In genomic region chr5:43039468-43040286, GRCh38 we compare ENCODE assay signal across 8 cellular contexts. TPM values are rescaled to one million over a fixed set of nuclear protein-coding genes. Genes with fewer than 3 reads are reported as not detected.
DNase-seq lines count a peak whose midpoint lies in the region; ATAC-seq, FAIRE-seq and TF ChIP-seq lines count a peak whose summit lies in the region.

No MANE protein-coding gene starts in this region.

- TF ChIP-seq CTCF in AG10803 (conservative IDR thresholded peaks at IDR 0.05; ENCODE audit: low read length) (peak; percentile 30; the same call in 1 of the 2 replicates), brain microvascular endothelial cell (IDR thresholded peaks at IDR 0.05; ENCODE audit: low read depth, low read length, missing control alignments) (peak; percentile 44), kidney (IDR thresholded peaks at IDR 0.05; ENCODE audit: borderline replicate concordance, extremely low read depth, insufficient read depth) (no peak)

- H3K27ac ChIP-seq in brain microvascular endothelial cell (peak overlapping the region; percentile 95), kidney (ENCODE audit: low read depth in 2 of 2, low read length in 2 of 2) (peak overlapping the region; percentile 11 to 52)

- in situ Hi-C loops in brain microvascular endothelial cell (cut with HindIII; ENCODE audit: low pct_ligation_motif_present, low sequenced_read_pairs), result no loop called here

- peak; percentile 10 for ATAC-seq in GM19395 (IDR thresholded peaks at IDR 0.05; ENCODE audit: unreplicated experiment)

- H3K27me3 ChIP-seq in brain microvascular endothelial cell (replicated peaks), result no peaks in the 10 kb centered on the region

- H3K9ac ChIP-seq in kidney (ENCODE audit: low read length in 2 of 2), result no peak overlapping the region

- DNase-seq in AG10803 (ENCODE audit: low read depth) (peak; percentile 87), NCI-H1436 treated with DMSO at 0.1 percent for 48 hours (lab: John Stamatoyannopoulos, UW) (peak; percentile 14), T1000 (lab: John Stamatoyannopoulos, UW) (peak; percentile 66), brain microvascular endothelial cell (peak; percentile 63), kidney (peak; percentile 81), occipital lobe (lab: John Stamatoyannopoulos, UW) (no peak)
- peak; percentile 71 to 72 for DNase-seq in stimulated activated CD4-positive, alpha-beta T cell treated with anti-CD3 and anti-CD28 coated beads, Interleukin-2, amount 100 ng/mL, for 24 hours

- H3K4me3 ChIP-seq in AG10803 (ENCODE audit: low read length) (peak overlapping the region; percentile 82), brain microvascular endothelial cell (ENCODE audit: low read depth, low read length) (peak overlapping the region; percentile 77), kidney (ENCODE audit: low read length in 2 of 2) (peak overlapping the region; percentile 49 to 73)

- peaks cover 0 to 6% of the 10 kb centered on the region in 2 donors for H3K4me1 ChIP-seq in kidney (ENCODE audit: control insufficient read depth in 1 of 2, insufficient read depth in 1 of 2, low read depth in 1 of 2, low read length in 2 of 2)

- H3K36me3 ChIP-seq in brain microvascular endothelial cell (replicated peaks) (no peaks in the 10 kb centered on the region), kidney (ENCODE audit: control insufficient read depth in 1 of 2, insufficient read depth in 2 of 2, low read length in 2 of 2) (no peaks in the 10 kb centered on the region)

- intact Hi-C loops in kidney (cut with DNase I), result no loop called here

- peaks cover 0 to 2% of the 10 kb centered on the region in 2 donors for H3K9me3 ChIP-seq in kidney (ENCODE audit: control insufficient read depth in 1 of 2, low read length in 2 of 2)

- FAIRE-seq in kidney (lab: Jason Lieb, UNC), result no peak

RNA-seq across cellular contexts. Expression of gene ANXA2R, which starts 0.4 kb away (rescaled TPM):
- total RNA-seq in kidney (4.6 TPM), occipital lobe (0.31 TPM)
- 2.0 TPM for polyA plus RNA-seq in kidney (ENCODE audit: insufficient read depth, low read depth, low replicate concordance)
